In the genomic region with DNA sequence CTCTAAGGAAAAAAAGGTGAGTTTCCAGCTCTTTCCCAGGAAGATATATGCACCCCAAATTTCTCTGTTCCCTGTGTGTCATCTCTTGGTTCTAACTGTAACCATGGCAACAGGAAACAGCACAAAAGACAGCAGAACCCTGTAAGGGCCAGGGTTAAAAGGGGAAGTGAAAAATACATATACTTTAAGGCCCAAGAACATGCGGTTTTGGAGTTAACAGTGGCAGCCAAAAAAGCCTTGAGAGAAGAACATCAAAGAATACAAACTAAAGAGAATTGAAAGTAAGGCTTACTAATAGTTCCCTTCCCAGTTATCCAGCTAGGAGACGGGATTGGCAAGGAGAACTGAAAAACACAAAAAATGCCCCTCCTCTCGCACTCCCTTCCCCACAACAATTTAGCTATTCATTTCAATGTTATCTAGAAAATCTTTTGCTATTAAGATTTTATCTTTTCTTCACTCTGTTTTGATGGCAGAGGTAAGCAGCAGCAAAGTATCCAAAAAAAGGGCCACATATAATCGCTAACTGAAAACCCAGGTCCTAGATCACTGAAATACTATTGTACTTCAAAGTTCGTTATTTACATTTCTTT, we compare ENCODE assay signal across 8 cellular contexts. TPM values are rescaled to one million over a fixed set of nuclear protein-coding genes. Genes with fewer than 3 reads are reported as not detected.
DNase-seq lines count a peak whose midpoint lies in the region; ATAC-seq and TF ChIP-seq lines count a peak whose summit lies in the region.

No MANE protein-coding gene starts in this region.

- peak overlapping the region; percentile 98 for H3K27ac Mint-ChIP-seq in nephron progenitor cell

- ATAC-seq in GM18517 (IDR thresholded peaks at IDR 0.05; ENCODE audit: unreplicated experiment) = peak; percentile 71
- ATAC-seq in HG03039 (IDR thresholded peaks at IDR 0.05; ENCODE audit: unreplicated experiment) = peak; percentile 51

- peaks cover 35% of the 10 kb centered on the region for H3K4me1 Mint-ChIP-seq in nephron progenitor cell

- DNase-seq in AG09309 (ENCODE audit: low read depth) (no peak), RPMI8226 (peak; percentile 93), nephron progenitor cell (no peak), DMS114 treated with DMSO at 0.1 percent for 48 hours (lab: John Stamatoyannopoulos, UW; ENCODE audit: unreplicated experiment) (no peak), COLO829 (ENCODE audit: low spot score) (no peak)

- peaks cover 30% of the 10 kb centered on the region for H3K36me3 Mint-ChIP-seq in nephron progenitor cell (ENCODE audit: low read depth)

- peak overlapping the region; percentile 74 for H3K4me3 ChIP-seq in AG09309 (ENCODE audit: control insufficient read depth, low read depth, low read length)
- peak overlapping the region; percentile 74 for H3K4me3 ChIP-seq in ectodermal cell (ENCODE audit: insufficient read depth, low read depth, low read length)

- TF ChIP-seq CTCF in AG09309 (IDR thresholded peaks at IDR 0.05; ENCODE audit: control insufficient read depth, insufficient read depth, low read depth, low read length, missing control alignments) (no peak), nephron progenitor cell (IDR thresholded peaks at IDR 0.05) (no peak)

- peaks cover 17% of the 10 kb centered on the region for H3K27me3 Mint-ChIP-seq in nephron progenitor cell (ENCODE audit: low read depth, poor library complexity)

- H3K27me3 ChIP-seq in ectodermal cell (ENCODE audit: control insufficient read depth, insufficient read depth, low read length, poor library complexity, severe bottlenecking) = no peaks in the 10 kb centered on the region

- peaks cover 6% of the 10 kb centered on the region for H3K4me1 ChIP-seq in ectodermal cell (ENCODE audit: control insufficient read depth, insufficient read depth, low read length)

- WGBS in ectodermal cell, 2 experiments = 77 to 88% methylated on average over 5 of the region's 5 CpGs

- no peak overlapping the region for H3K27ac ChIP-seq in ectodermal cell (ENCODE audit: insufficient read depth, low read depth, low read length, poor library complexity, severe bottlenecking)

- H3K9me3 ChIP-seq in ectodermal cell (ENCODE audit: control insufficient read depth, low read length) = no peaks in the 10 kb centered on the region

- H3K9me3 Mint-ChIP-seq in nephron progenitor cell = peaks cover 9% of the 10 kb centered on the region

- no peaks in the 10 kb centered on the region for H3K36me3 ChIP-seq in ectodermal cell (ENCODE audit: control insufficient read depth, insufficient read depth, low read length)

- peak overlapping the region; percentile 94 for H3K4me3 Mint-ChIP-seq in nephron progenitor cell

RNA-seq across cellular contexts. Expression of a gene that starts 1.5 kb away (rescaled TPM):
- polyA plus RNA-seq in ectodermal cell (2013, experiment 1 of 4) = 43.9 TPM
- 46.4 TPM for polyA plus RNA-seq in ectodermal cell (2013, experiment 2 of 4)
- polyA plus RNA-seq in ectodermal cell (2013, experiment 3 of 4) = 42.5 TPM
- 41.5 TPM for polyA plus RNA-seq in ectodermal cell (2013, experiment 4 of 4)

RNA-seq across cellular contexts. Expression of a gene that starts 31.4 kb away (rescaled TPM):
- polyA plus RNA-seq in ectodermal cell (2013, experiment 1 of 4) = 65.7 TPM
- 70.4 TPM for polyA plus RNA-seq in ectodermal cell (2013, experiment 2 of 4)
- polyA plus RNA-seq in ectodermal cell (2013, experiment 3 of 4) = 56.3 TPM
- 65.6 TPM for polyA plus RNA-seq in ectodermal cell (2013, experiment 4 of 4)
